Comparison of ENCODE assay signal across 31 cellular contexts in the genomic region with DNA sequence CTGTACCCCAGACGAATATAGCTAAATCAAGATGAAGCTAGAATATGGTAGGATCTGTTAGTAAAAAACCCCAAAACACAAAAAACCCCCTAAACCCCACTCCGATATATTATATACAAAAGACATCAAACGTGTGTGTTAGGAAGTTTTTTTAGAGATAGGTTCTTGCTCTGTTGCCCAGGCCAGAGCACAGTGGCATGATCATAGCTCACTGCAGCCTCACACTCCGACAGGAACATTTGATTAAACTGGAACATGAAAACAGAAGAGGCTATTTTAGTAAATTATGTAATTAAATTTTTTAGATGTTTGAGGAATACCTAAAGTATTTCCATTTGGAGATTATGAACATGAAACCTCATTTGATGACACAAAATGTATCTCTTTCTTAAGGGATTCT. TPM values are rescaled to one million over a fixed set of nuclear protein-coding genes. Genes with fewer than 3 reads are reported as not detected.
"Had no signal": no experiment of that assay in that cellular context is flagged by ENCODE, and none has a peak within 500 bp of the region (broad histone marks: within the 10 kb centered on the region; RNA-seq: fewer than 3 reads in every experiment).

No MANE protein-coding gene starts in this region.

- H3K27me3 ChIP-seq: body of pancreas, colonic mucosa, foreskin keratinocyte had no signal

- H3K4me1 ChIP-seq: colonic mucosa, foreskin keratinocyte, gastrocnemius medialis had no signal

- H3K4me3 ChIP-seq: body of pancreas, colonic mucosa, dorsolateral prefrontal cortex, gastrocnemius medialis had no signal

- H3K36me3 ChIP-seq: colonic mucosa, gastrocnemius medialis, WERI-Rb-1 had no signal

- ATAC-seq: activated CD4-positive, CD25-positive, alpha-beta regulatory T cell treated with anti-CD3 and anti-CD28 coated beads, Interleukin-2, amount 50 U/mL, for 24 hours; activated CD8-positive, alpha-beta T cell treated with anti-CD3 and anti-CD28 coated beads for 36 hours; activated T-cell treated with anti-CD3 and anti-CD28 coated beads, Interleukin-2, amount 50 U/mL, for 4 hours; activated T-helper 17 cell treated with anti-CD3 and anti-CD28 coated beads, Interleukin-2, amount 50 U/mL, for 72 hours; body of pancreas; esophagus mucosa; foreskin keratinocyte; gastrocnemius medialis; T-helper 17 cell had no signal

- H3K9me3 ChIP-seq: body of pancreas, colonic mucosa, gastrocnemius medialis had no signal

- H3K27ac ChIP-seq: body of pancreas, colonic mucosa, dorsolateral prefrontal cortex, foreskin keratinocyte, gastrocnemius medialis, WERI-Rb-1 had no signal

- DNase-seq: activated B cell treated with CpG ODN at 0.5 μM for 24 hours; activated CD4-positive, alpha-beta T cell treated with anti-CD3 and anti-CD28 coated beads for 48 hours; activated CD4-positive, alpha-beta T cell treated with anti-CD3 and anti-CD28 coated beads, Interleukin-2, amount 50 U/mL, for 1 hour; activated CD4-positive, alpha-beta T cell treated with anti-CD3 and anti-CD28 coated beads, Interleukin-2, amount 50 U/mL, for 48 hours; activated CD8-positive, alpha-beta memory T cell treated with anti-CD3 and anti-CD28 coated beads for 24 hours; activated CD8-positive, alpha-beta T cell treated with anti-CD3 and anti-CD28 coated beads for 36 hours; activated effector memory CD4-positive, alpha-beta T cell treated with Interleukin-2 at 50 U/mL for 16 hours; activated gamma-delta T cell treated with Interleukin-2 at 50 U/mL for 16 hours; activated naive CD4-positive, alpha-beta T cell treated with anti-CD3 and anti-CD28 coated beads, Interleukin-2, amount 50 U/mL, for 16 hours; activated naive CD4-positive, alpha-beta T cell treated with Interleukin-2 at 50 U/mL for 16 hours; activated T-cell treated with anti-CD3 and anti-CD28 coated beads, Interleukin-2, amount 50 U/mL, for 4 hours; amniotic stem cell; anterior cingulate cortex; body of pancreas; central memory CD4-positive, alpha-beta T cell; cerebellar nuclear complex; colonic mucosa; dorsolateral prefrontal cortex; effector memory CD4-positive, alpha-beta T cell; endodermal cell; foreskin keratinocyte; gastrocnemius medialis; T-helper 1 cell; T-helper 17 cell; T1000; WERI-Rb-1 had no signal

RNA-seq across cellular contexts. Expression of a gene that starts 8.2 kb away (rescaled TPM):
- total RNA-seq: activated B cell treated with CpG ODN at 0.5 μM for 24 hours, foreskin keratinocyte had no signal
- polyA plus RNA-seq: foreskin keratinocyte had no signal

RNA-seq across cellular contexts. Expression of a gene that starts 29.6 kb away (rescaled TPM):
- total RNA-seq: activated B cell treated with CpG ODN at 0.5 μM for 24 hours; activated CD8-positive, alpha-beta T cell treated with anti-CD3 and anti-CD28 coated beads for 36 hours; activated T-cell treated with anti-CD3 and anti-CD28 coated beads, Interleukin-2, amount 50 U/mL, for 4 hours; activated T-helper 17 cell treated with anti-CD3 and anti-CD28 coated beads, Interleukin-2, amount 50 U/mL, for 72 hours; body of pancreas; colonic mucosa; dorsolateral prefrontal cortex; endodermal cell; epithelial cell of proximal tubule; esophagus mucosa; foreskin keratinocyte; gastrocnemius medialis; T-helper 17 cell had no signal
- polyA plus RNA-seq: adipose tissue, foreskin keratinocyte had no signal
